Comparison of ENCODE assay signal across 9 cellular contexts in the genomic region with DNA sequence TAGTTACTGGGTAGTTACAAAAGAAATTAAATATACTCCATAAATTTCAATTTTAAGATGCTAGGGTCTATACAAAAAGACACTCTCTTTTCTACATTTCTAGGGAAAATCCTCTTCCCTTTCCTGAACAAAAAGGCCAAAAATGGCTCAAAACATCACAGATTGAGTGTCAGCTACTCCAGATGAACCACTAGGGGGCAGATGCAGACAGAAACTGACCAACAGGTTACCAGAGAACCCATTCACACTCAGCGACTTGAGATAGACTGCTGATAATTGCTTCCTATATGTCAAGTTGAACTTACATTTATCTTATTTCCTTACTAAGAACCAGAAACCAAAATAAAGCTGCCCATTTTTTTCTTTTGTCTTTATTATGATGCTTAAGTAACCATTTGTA.
DNase-seq lines count a peak whose midpoint lies in the region; ATAC-seq and TF ChIP-seq lines count a peak whose summit lies in the region.
"Had no signal": no experiment of that assay in that cellular context is flagged by ENCODE, and none has a peak within 500 bp of the region (broad histone marks: within the 10 kb centered on the region; RNA-seq: fewer than 3 reads in every experiment).

No MANE protein-coding gene starts in this region.

- H3K9ac ChIP-seq in IMR-90 (ENCODE audit: low read depth, low read length) (no peak overlapping the region), adipocyte (ENCODE audit: low read length) (no peak overlapping the region)

- no peak overlapping the region for H3K4me3 ChIP-seq in IMR-90 (ENCODE audit: insufficient read depth, low read depth, low read length)
- H3K4me3 ChIP-seq in adipocyte (ENCODE audit: low read length) = no peak overlapping the region

- DNase-seq in ELF-1 (ENCODE audit: low read depth, low spot score) = peak; percentile 18
- peak; percentile 20 for DNase-seq in IMR-90
- peak; percentile 14 for DNase-seq in adipocyte (ENCODE audit: low read depth)
- DNase-seq in medulla oblongata (ENCODE audit: extremely low spot score) = peak; percentile 4
- DNase-seq in stimulated activated naive CD8-positive, alpha-beta T cell treated with anti-CD3 and anti-CD28 coated beads, Interleukin-15, Interleukin-2, amounts not matched to agents 100 U/mL and 50 U/mL, for 24 hours = no peak
- DNase-seq in cerebellum (ENCODE audit: low spot score) = no peak
- no peak for DNase-seq in activated T-helper 1 cell treated with anti-CD3 and anti-CD28 coated beads, Interleukin-12 subunit alpha, Interleukin-12 subunit beta, Interleukin-2, Interleukin-4 antibody, amounts not matched to agents 30 ng/mL and 10 ng/mL and 1 ng/mL, durations not matched to agents 14 hours and 24 hours and 36 hours (ENCODE audit: low spot score)

- H4K91ac ChIP-seq in IMR-90 (ENCODE audit: insufficient read depth, low read depth, low read length) = no peak overlapping the region

- CTCF ChIA-PET in IMR-90 (lab: Yijun Ruan, JAX) = interaction anchor here (1.2 kb wide), 1 partner anchor 11 kb away, joined by 3 read pairs; no protein-coding TSS in a partner anchor

- in situ Hi-C loops in IMR-90 (cut with MboI; ENCODE audit: low sequenced_read_pairs) = no loop called here

- no peak overlapping the region for H2AK9ac ChIP-seq in IMR-90 (replicated peaks; ENCODE audit: low read depth, low read length, poor library complexity)

- H3K18ac ChIP-seq in IMR-90 (ENCODE audit: low read depth, low read length) = no peak overlapping the region

- H2AFZ ChIP-seq in IMR-90 (replicated peaks; ENCODE audit: low read length, poor library complexity) = no peak overlapping the region

- H2AK5ac ChIP-seq in IMR-90 (ENCODE audit: low read depth, low read length) = no peak overlapping the region

- no peaks in the 10 kb centered on the region for H3K4me1 Mint-ChIP-seq in activated T-helper 1 cell treated with anti-CD3 and anti-CD28 coated beads, Interleukin-12 subunit alpha, Interleukin-12 subunit beta, Interleukin-2, Interleukin-4 antibody, amounts not matched to agents 30 ng/mL and 10 ng/mL and 1 ng/mL, durations not matched to agents 14 hours and 24 hours and 36 hours (ENCODE audit: low read depth)

- no peaks in the 10 kb centered on the region for H3K27me3 ChIP-seq in IMR-90 (ENCODE audit: control insufficient read depth, insufficient read depth, low read length)
- no peaks in the 10 kb centered on the region for H3K27me3 ChIP-seq in adipocyte (replicated peaks; ENCODE audit: control insufficient read depth, insufficient read depth, low read length)

- no peak overlapping the region for H2BK5ac ChIP-seq in IMR-90 (ENCODE audit: low read depth, low read length, poor library complexity, severe bottlenecking)

- no TSS peak for BruUV-seq in IMR-90 (replicated peaks; lab: Mats Ljungman, UMichigan)

- no peak overlapping the region for H3K4ac ChIP-seq in IMR-90 (ENCODE audit: low read depth, low read length)

- H3K4me1 ChIP-seq in IMR-90 (ENCODE audit: control insufficient read depth, insufficient read depth, low read length) = no peaks in the 10 kb centered on the region
- H3K4me1 ChIP-seq in adipocyte (ENCODE audit: control insufficient read depth, insufficient read depth, low read length) = no peaks in the 10 kb centered on the region

- no peak overlapping the region for H2BK120ac ChIP-seq in IMR-90 (ENCODE audit: low read depth, low read length)

- no peak overlapping the region for H3K4me3 Mint-ChIP-seq in activated T-helper 1 cell treated with anti-CD3 and anti-CD28 coated beads, Interleukin-12 subunit alpha, Interleukin-12 subunit beta, Interleukin-2, Interleukin-4 antibody, amounts not matched to agents 30 ng/mL and 10 ng/mL and 1 ng/mL, durations not matched to agents 14 hours and 24 hours and 36 hours
- H3K4me3 Mint-ChIP-seq: stimulated activated naive CD8-positive, alpha-beta T cell treated with anti-CD3 and anti-CD28 coated beads, Interleukin-15, Interleukin-2, amounts not matched to agents 100 ng/mL and 50 ng/mL, for 24 hours had no signal

- ATAC-seq in IMR-90 (ENCODE audit: low read depth) = no peak
- no peak for ATAC-seq in stimulated activated naive CD8-positive, alpha-beta T cell treated with anti-CD3 and anti-CD28 coated beads, Interleukin-15, Interleukin-2, amounts not matched to agents 100 U/mL and 50 U/mL, for 24 hours
- ATAC-seq in GM21360 (IDR thresholded peaks at IDR 0.05; ENCODE audit: unreplicated experiment) = no peak

- no peak overlapping the region for H3K23ac ChIP-seq in IMR-90 (ENCODE audit: low read depth, low read length)

- H3K4me2 ChIP-seq in IMR-90 (ENCODE audit: low read depth, low read length) = no peak overlapping the region

- TF ChIP-seq CTCF in IMR-90 (conservative IDR thresholded peaks at IDR 0.05; ENCODE audit: low read depth, low read length) = peak; percentile 43

- no peaks in the 10 kb centered on the region for H3K9me3 ChIP-seq in IMR-90 (ENCODE audit: control insufficient read depth, insufficient read depth, low read length)
- H3K9me3 ChIP-seq in adipocyte (ENCODE audit: control insufficient read depth, low read length) = peaks cover 5% of the 10 kb centered on the region

- WGBS in IMR-90 (ENCODE audit: extremely low coverage in 2 of 2, insufficient read length in 1 of 2), 2 experiments = no CpG with 5 or more reads among the region's 1 CpG

- H3K9me1 ChIP-seq in IMR-90 (ENCODE audit: insufficient read depth, low read length) = no peaks in the 10 kb centered on the region

- no peak overlapping the region for H4K5ac ChIP-seq in IMR-90 (ENCODE audit: low read depth, low read length)

- H3K56ac ChIP-seq in IMR-90 (ENCODE audit: extremely low read depth, insufficient read depth, low read length) = no peak overlapping the region

- H3K36me3 Mint-ChIP-seq in activated T-helper 1 cell treated with anti-CD3 and anti-CD28 coated beads, Interleukin-12 subunit alpha, Interleukin-12 subunit beta, Interleukin-2, Interleukin-4 antibody, amounts not matched to agents 30 ng/mL and 10 ng/mL and 1 ng/mL, durations not matched to agents 14 hours and 24 hours and 36 hours (ENCODE audit: low read depth) = no peaks in the 10 kb centered on the region

- no peaks in the 10 kb centered on the region for H4K20me1 ChIP-seq in IMR-90 (ENCODE audit: insufficient read depth, low read length)

- H3K27ac ChIP-seq in IMR-90 (ENCODE audit: insufficient read depth, low read length) = no peak overlapping the region

- peak; percentile 22; the same call in 1 of the 2 replicates for TF ChIP-seq RAD21 in IMR-90 (IDR thresholded peaks at IDR 0.05; ENCODE audit: low read length)

- H2BK15ac ChIP-seq in IMR-90 (ENCODE audit: low read depth, low read length) = no peak overlapping the region

- no peaks in the 10 kb centered on the region for H3K79me1 ChIP-seq in IMR-90 (ENCODE audit: low read depth in 1 of 2, low read length in 2 of 2)

- TF ChIP-seq POLR2A in IMR-90 (IDR thresholded peaks at IDR 0.05; ENCODE audit: low read depth, low read length) = no peak

- POLR2A ChIA-PET in IMR-90 (lab: Charles Lee; ENCODE audit: unreplicated experiment) = no interaction called here

- dilution Hi-C loops in IMR-90 (cut with HindIII; ENCODE audit: low sequenced_read_pairs, unreplicated experiment) = no loop called here

- H3K27ac Mint-ChIP-seq in activated T-helper 1 cell treated with anti-CD3 and anti-CD28 coated beads, Interleukin-12 subunit alpha, Interleukin-12 subunit beta, Interleukin-2, Interleukin-4 antibody, amounts not matched to agents 30 ng/mL and 10 ng/mL and 1 ng/mL, durations not matched to agents 14 hours and 24 hours and 36 hours = no peak overlapping the region
- H3K27ac Mint-ChIP-seq: stimulated activated naive CD8-positive, alpha-beta T cell treated with anti-CD3 and anti-CD28 coated beads, Interleukin-15, Interleukin-2, amounts not matched to agents 100 ng/mL and 50 ng/mL, for 24 hours had no signal

- H2BK20ac ChIP-seq in IMR-90 (ENCODE audit: low read depth, low read length) = no peak overlapping the region

- H3K9me3 Mint-ChIP-seq in activated T-helper 1 cell treated with anti-CD3 and anti-CD28 coated beads, Interleukin-12 subunit alpha, Interleukin-12 subunit beta, Interleukin-2, Interleukin-4 antibody, amounts not matched to agents 30 ng/mL and 10 ng/mL and 1 ng/mL, durations not matched to agents 14 hours and 24 hours and 36 hours = no peaks in the 10 kb centered on the region
- H3K9me3 Mint-ChIP-seq: stimulated activated naive CD8-positive, alpha-beta T cell treated with anti-CD3 and anti-CD28 coated beads, Interleukin-15, Interleukin-2, amounts not matched to agents 100 ng/mL and 50 ng/mL, for 24 hours had no signal

- no peaks in the 10 kb centered on the region for H3K36me3 ChIP-seq in IMR-90 (ENCODE audit: control insufficient read depth, insufficient read depth, low read length)
- H3K36me3 ChIP-seq in adipocyte (ENCODE audit: control insufficient read depth, insufficient read depth, low read length, severe bottlenecking) = no peaks in the 10 kb centered on the region

- H4K8ac ChIP-seq in IMR-90 (ENCODE audit: low read depth in 2 of 2, low read length in 2 of 2) = no peak overlapping the region

- H3K14ac ChIP-seq in IMR-90 (replicated peaks; ENCODE audit: low read depth, low read length) = no peak overlapping the region

- peaks cover under 1% of the 10 kb centered on the region for H3K27me3 Mint-ChIP-seq in activated T-helper 1 cell treated with anti-CD3 and anti-CD28 coated beads, Interleukin-12 subunit alpha, Interleukin-12 subunit beta, Interleukin-2, Interleukin-4 antibody, amounts not matched to agents 30 ng/mL and 10 ng/mL and 1 ng/mL, durations not matched to agents 14 hours and 24 hours and 36 hours (ENCODE audit: insufficient read depth)

- intact Hi-C loops in IMR-90 (cut with micrococcal nuclease) = no loop called here
- intact Hi-C loops in activated T-helper 1 cell treated with anti-CD3 and anti-CD28 coated beads, Interleukin-12 subunit alpha, Interleukin-12 subunit beta, Interleukin-2, Interleukin-4 antibody, amounts not matched to agents 30 ng/mL and 10 ng/mL and 1 ng/mL, durations not matched to agents 14 hours and 24 hours and 36 hours (cut with micrococcal nuclease) = no loop called here

TF ChIP-seq in IMR-90, 13 proteins besides CTCF, POLR2A, EP300 and RAD21:
- TF ChIP-seq MAZ (IDR thresholded peaks at IDR 0.05; ENCODE audit: borderline replicate concordance, low read depth, low read length) (no peak), CHD1 (IDR thresholded peaks at IDR 0.05; ENCODE audit: low read depth, low read length) (no peak), SMC3 (IDR thresholded peaks at IDR 0.05; ENCODE audit: low read depth, low read length) (0 out of 2 replicates have a peak, but pooled peaks have one; percentile 10)

Comparison
In these comparisons a context has a peak if more than half of its experiments do, and no peak if none do; other contexts are left out.
1. DNase-seq: peak in ELF-1 (single experiment), IMR-90 (single experiment), adipocyte (single experiment) and medulla oblongata (single experiment); none in stimulated activated naive CD8-positive, alpha-beta T cell treated with anti-CD3 and anti-CD28 coated beads, Interleukin-15, Interleukin-2, amounts not matched to agents 100 U/mL and 50 U/mL, for 24 hours (single experiment), cerebellum (single experiment) and activated T-helper 1 cell treated with anti-CD3 and anti-CD28 coated beads, Interleukin-12 subunit alpha, Interleukin-12 subunit beta, Interleukin-2, Interleukin-4 antibody, amounts not matched to agents 30 ng/mL and 10 ng/mL and 1 ng/mL, durations not matched to agents 14 hours and 24 hours and 36 hours (single experiment).